8 cellular contexts compared by ENCODE assay signal in the genomic region with DNA sequence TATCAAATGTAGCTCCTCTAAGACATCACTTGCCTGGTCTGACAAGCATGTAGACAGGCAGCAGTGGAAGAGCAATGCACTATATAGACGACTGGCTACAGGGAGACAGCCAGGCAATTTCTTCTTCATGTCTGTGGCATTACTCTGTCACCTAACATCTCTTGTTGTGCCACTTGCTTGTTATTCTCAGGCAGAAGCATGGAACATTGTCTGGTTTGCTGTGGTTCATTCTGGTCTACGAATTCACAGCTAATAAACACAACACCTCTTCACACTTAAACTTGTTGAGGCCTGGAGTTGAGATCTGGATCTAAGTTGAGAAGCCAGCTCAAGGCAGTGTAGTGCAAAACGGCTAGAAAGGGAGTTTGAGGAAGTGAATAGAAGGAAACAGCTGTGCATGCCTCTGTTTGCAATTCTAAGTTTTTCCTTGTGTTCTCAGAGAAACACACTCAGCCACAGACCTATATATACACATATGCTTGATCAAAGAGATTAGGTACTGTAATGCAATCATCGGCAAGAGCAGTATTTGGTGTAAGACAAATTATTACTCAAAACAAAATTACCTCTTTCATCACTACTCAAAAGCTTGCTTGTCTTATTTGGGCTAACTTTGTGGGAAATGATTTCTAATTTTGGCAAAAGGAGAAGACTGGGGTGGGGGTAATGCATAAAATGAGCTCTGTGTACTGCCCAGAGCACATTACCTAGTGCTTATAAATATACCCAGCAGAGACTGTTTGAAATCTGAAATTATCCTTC.
A peak's percentile ranks its signal among the peaks of the same experiment; 100 is the strongest.
DNase-seq lines count a peak whose midpoint lies in the region; ATAC-seq and TF ChIP-seq lines count a peak whose summit lies in the region.

No MANE protein-coding gene starts in this region.

- H3K27ac ChIP-seq in OCI-LY7 (ENCODE audit: low read depth, low read length, poor library complexity, severe bottlenecking), result peak overlapping the region; percentile 66
- no peak overlapping the region for H3K27ac ChIP-seq in upper lobe of right lung

- no peaks in the 10 kb centered on the region for H3K9me3 ChIP-seq in OCI-LY7 (ENCODE audit: low read length)
- no peaks in the 10 kb centered on the region for H3K9me3 ChIP-seq in upper lobe of right lung

- H4K20me1 ChIP-seq in OCI-LY7 (ENCODE audit: insufficient read depth, low read length), result no peaks in the 10 kb centered on the region

- peak overlapping the region; percentile 60 for H3K4me2 ChIP-seq in OCI-LY7 (ENCODE audit: low read length)

- no peaks in the 10 kb centered on the region for H3K79me2 ChIP-seq in OCI-LY7 (ENCODE audit: insufficient read depth, low read depth, low read length)

- no peaks in the 10 kb centered on the region for H3K27me3 ChIP-seq in upper lobe of right lung

- intact Hi-C loops in OCI-LY7 (cut with micrococcal nuclease; ENCODE audit: unreplicated experiment) (loop anchor here (2.0 to 5.0 kb wide), 2 partner anchors 19 to 244 kb away; partner anchors contain the start of gene PPP3CA), upper lobe of right lung (cut with DNase I) (no loop called here)

- BruUV-seq in OCI-LY7 (replicated peaks; lab: Mats Ljungman, UMichigan), result no TSS peak

- no peaks in the 10 kb centered on the region for H3K9me2 ChIP-seq in OCI-LY7 (ENCODE audit: insufficient read depth, low read length)

- H3K36me3 ChIP-seq in OCI-LY7 (ENCODE audit: insufficient read depth, low read length) (no peaks in the 10 kb centered on the region), upper lobe of right lung (peaks cover 8% of the 10 kb centered on the region)

- H2AFZ ChIP-seq in OCI-LY7 (ENCODE audit: low read length), result peak overlapping the region; percentile 40; the same call in 1 of the 2 replicates

- peak; percentile 75 for ATAC-seq in HG02938 (IDR thresholded peaks at IDR 0.05; ENCODE audit: unreplicated experiment)
- peak; percentile 62 for ATAC-seq in upper lobe of right lung

- DNase-seq in NCI-H2029 (lab: John Stamatoyannopoulos, UW), result peak; percentile 23
- no peak for DNase-seq in NCI-H2029 treated with DMSO at 0.1 percent for 48 hours (lab: John Stamatoyannopoulos, UW)
- DNase-seq in OCI-LY7 (ENCODE audit: low spot score), result peak; percentile 81
- DNase-seq in fibroblast of villous mesenchyme (ENCODE audit: low read depth), result peak; percentile 75
- no peak for DNase-seq in upper lobe of right lung
- DNase-seq in SHP77 treated with DMSO at 0.1 percent for 48 hours (lab: John Stamatoyannopoulos, UW), result no peak
- no peak for DNase-seq in activated CD4-positive, CD25-positive, alpha-beta regulatory T cell (lab: John Stamatoyannopoulos, UW)

- H3K4me3 ChIP-seq in OCI-LY7 (ENCODE audit: low read depth, low read length, poor library complexity, severe bottlenecking), result peak overlapping the region; percentile 28
- no peak overlapping the region for H3K4me3 ChIP-seq in fibroblast of villous mesenchyme (ENCODE audit: low read depth, low read length)
- no peak overlapping the region for H3K4me3 ChIP-seq in upper lobe of right lung

- CTCF ChIA-PET in OCI-LY7 (lab: Charles Lee; ENCODE audit: unreplicated experiment), result interaction anchor here (1.3 kb wide), 1 partner anchor 21 kb away, joined by 3 read pairs; no protein-coding TSS in a partner anchor

- no peak for TF ChIP-seq CTCF in OCI-LY7 (conservative IDR thresholded peaks at IDR 0.05; ENCODE audit: low read length)
- TF ChIP-seq CTCF in fibroblast of villous mesenchyme (IDR thresholded peaks at IDR 0.05; ENCODE audit: insufficient read depth, low read depth, low read length), result no peak
- no peak for TF ChIP-seq CTCF in upper lobe of right lung (IDR thresholded peaks at IDR 0.05)

- H3K4me1 ChIP-seq in OCI-LY7 (ENCODE audit: insufficient read depth, low read length, poor library complexity, severe bottlenecking), result peaks cover 22% of the 10 kb centered on the region
- H3K4me1 ChIP-seq in upper lobe of right lung, result peaks cover 34% of the 10 kb centered on the region

- POLR2A ChIA-PET in OCI-LY7 (lab: Charles Lee), result interaction anchor here (0.6 to 2.5 kb wide), 12 partner anchors 12 to 1275 kb away, joined by 3 to 14 read pairs (median 3); no protein-coding TSS in a partner anchor

Comparison
In these comparisons a context has a peak if more than half of its experiments do, and no peak if none do; other contexts are left out.
1. DNase-seq: peak in NCI-H2029 (single experiment), OCI-LY7 (single experiment) and fibroblast of villous mesenchyme (single experiment); none in NCI-H2029 treated with DMSO at 0.1 percent for 48 hours (single experiment), upper lobe of right lung (single experiment), SHP77 treated with DMSO at 0.1 percent for 48 hours (single experiment) and activated CD4-positive, CD25-positive, alpha-beta regulatory T cell (0 of 4).